Comparison of ENCODE assay signal across 9 cellular contexts in genomic region chr2:96019909-96020590, GRCh38. TPM values are rescaled to one million over a fixed set of nuclear protein-coding genes. Genes with fewer than 3 reads are reported as not detected.
A peak's percentile ranks its signal among the peaks of the same experiment; 100 is the strongest.
DNase-seq lines count a peak whose midpoint lies in the region; ATAC-seq and FAIRE-seq lines count a peak whose summit lies in the region.
"Not testable (repeated sequence)": the region's sequence is repeated elsewhere in the genome, so short reads cannot be mapped to it uniquely, and the experiment has no call there.
"Had no signal": no experiment of that assay in that cellular context is flagged by ENCODE, and none has a peak within 500 bp of the region (broad histone marks: within the 10 kb centered on the region; RNA-seq: fewer than 3 reads in every experiment).

No MANE protein-coding gene starts in this region.

- H3K27me3 ChIP-seq in BLaER1 treated with 17β-estradiol and CSF1 and Interleukin-3, amounts not matched to agents 10 nM and 100 nM = not testable (repeated sequence)

- peak overlapping the region in 2 of 11 experiments; percentile 45 to 54; a peak in 4 of 22 replicates for H3K27ac ChIP-seq in BLaER1 treated with 17β-estradiol and CSF1 and Interleukin-3, amounts not matched to agents 10 nM and 100 nM
- H3K27ac ChIP-seq in angular gyrus (ENCODE audit: low read depth, low read length) = peak overlapping the region; percentile 40

- DNase-seq in M059J (ENCODE audit: low read depth) (peak; percentile 38), dermis microvascular lymphatic vessel endothelial cell (ENCODE audit: low read depth in 2 of 2) (peak; percentile 5 to 67), mesenteric fat pad (ENCODE audit: low spot score) (peak; percentile 20), urothelium cell line (ENCODE audit: low spot score) (peak; percentile 4)
- DNase-seq in activated T-cell treated with anti-CD3 and anti-CD28 coated beads, Interleukin-2, amount 50 U/mL, for 72 hours; stimulated activated naive B cell treated with anti-CD40 and anti-IgM and Interleukin-4, amounts not matched to agents 10 μg/mL and 1 μg/mL and 100 μg/mL, for 72 hours: not testable (repeated sequence)

- peaks cover 9 to 24% (median 19%) of the 10 kb centered on the region in 10 experiments; a peak in 19 of 20 replicates for H3K4me1 ChIP-seq in BLaER1 treated with 17β-estradiol and CSF1 and Interleukin-3, amounts not matched to agents 10 nM and 100 nM

- ATAC-seq in activated T-cell treated with anti-CD3 and anti-CD28 coated beads, Interleukin-2, amount 50 U/mL, for 72 hours (replicated peaks in 1 of 2) = peak; percentile 54 to 86
- peak; percentile 77 to 78 for ATAC-seq in stimulated activated naive B cell treated with anti-CD40 and anti-IgM and Interleukin-4, amounts not matched to agents 10 μg/mL and 1 μg/mL and 100 μg/mL, for 72 hours (replicated peaks)

- not testable (repeated sequence) for H3K36me3 Mint-ChIP-seq in activated T-cell treated with anti-CD3 and anti-CD28 coated beads, Interleukin-2, amount 50 U/mL, for 72 hours (ENCODE audit: insufficient read depth in 2 of 2); stimulated activated naive B cell treated with anti-CD40 and anti-IgM and Interleukin-4, amounts not matched to agents 10 μg/mL and 1 μg/mL and 100 μg/mL, for 72 hours

- not testable (repeated sequence) for H3K4me3 Mint-ChIP-seq in activated T-cell treated with anti-CD3 and anti-CD28 coated beads, Interleukin-2, amount 50 U/mL, for 72 hours; stimulated activated naive B cell treated with anti-CD40 and anti-IgM and Interleukin-4, amounts not matched to agents 10 μg/mL and 1 μg/mL and 100 μg/mL, for 72 hours

- H3K9me3 Mint-ChIP-seq in activated T-cell treated with anti-CD3 and anti-CD28 coated beads, Interleukin-2, amount 50 U/mL, for 72 hours; stimulated activated naive B cell treated with anti-CD40 and anti-IgM and Interleukin-4, amounts not matched to agents 10 μg/mL and 1 μg/mL and 100 μg/mL, for 72 hours: not testable (repeated sequence)

- not testable (repeated sequence) for FAIRE-seq in urothelium cell line (lab: Jason Lieb, UNC)

- not testable (repeated sequence) for H3K27me3 Mint-ChIP-seq in activated T-cell treated with anti-CD3 and anti-CD28 coated beads, Interleukin-2, amount 50 U/mL, for 72 hours (ENCODE audit: low read depth); stimulated activated naive B cell treated with anti-CD40 and anti-IgM and Interleukin-4, amounts not matched to agents 10 μg/mL and 1 μg/mL and 100 μg/mL, for 72 hours

- H3K36me3 ChIP-seq in BLaER1 treated with 17β-estradiol and CSF1 and Interleukin-3, amounts not matched to agents 10 nM and 100 nM = not testable (repeated sequence)

- H3K4me2 ChIP-seq in BLaER1 treated with 17β-estradiol and CSF1 and Interleukin-3, amounts not matched to agents 10 nM and 100 nM = peak overlapping the region; percentile 24 to 65 (median 52); a peak in 21 of 22 replicates

- not testable (repeated sequence) for H4K20me1 ChIP-seq in BLaER1 treated with 17β-estradiol and CSF1 and Interleukin-3, amounts not matched to agents 10 nM and 100 nM

- H3K9me3 ChIP-seq in BLaER1 treated with 17β-estradiol and CSF1 and Interleukin-3, amounts not matched to agents 10 nM and 100 nM (replicated peaks in 1 of 11) = not testable (repeated sequence)

- peak overlapping the region in 1 of 11 experiments; percentile 42; a peak in 1 of 22 replicates for H3K9ac ChIP-seq in BLaER1 treated with 17β-estradiol and CSF1 and Interleukin-3, amounts not matched to agents 10 nM and 100 nM

- not testable (repeated sequence) for H3K27ac Mint-ChIP-seq in activated T-cell treated with anti-CD3 and anti-CD28 coated beads, Interleukin-2, amount 50 U/mL, for 72 hours; stimulated activated naive B cell treated with anti-CD40 and anti-IgM and Interleukin-4, amounts not matched to agents 10 μg/mL and 1 μg/mL and 100 μg/mL, for 72 hours

- H3K4me1 Mint-ChIP-seq in activated T-cell treated with anti-CD3 and anti-CD28 coated beads, Interleukin-2, amount 50 U/mL, for 72 hours (ENCODE audit: low read depth) = not testable (repeated sequence)
- H3K4me1 Mint-ChIP-seq in stimulated activated naive B cell treated with anti-CD40 and anti-IgM and Interleukin-4, amounts not matched to agents 10 μg/mL and 1 μg/mL and 100 μg/mL, for 72 hours = peaks cover 6 to 14% of the 10 kb centered on the region in 2 donors

- not testable (repeated sequence) for H3K4me3 ChIP-seq in BLaER1 treated with 17β-estradiol and CSF1 and Interleukin-3, amounts not matched to agents 10 nM and 100 nM

RNA-seq across cellular contexts. Expression of gene GPAT2, which starts 14.7 kb away (rescaled TPM):
- total RNA-seq in M059J (2014; rRNA removed; shearing (Covaris generic)) = not detected in 2 replicates
- total RNA-seq in activated T-cell treated with anti-CD3 and anti-CD28 coated beads, Interleukin-2, amount 50 U/mL, for 72 hours = 10 to 100 TPM; 11.1 to 12.4 TPM
- total RNA-seq in dermis microvascular lymphatic vessel endothelial cell (5.6 and 14.3 TPM in 2 replicates), mesenteric fat pad (9.0 TPM)
- total RNA-seq: NCI-H460 had no signal

RNA-seq across cellular contexts. Expression of gene ANKRD36C, which starts 28.4 kb away (rescaled TPM):
- 7.1 TPM in 2 replicates for total RNA-seq in M059J (2014; rRNA removed; shearing (Covaris generic))
- total RNA-seq in activated T-cell treated with anti-CD3 and anti-CD28 coated beads, Interleukin-2, amount 50 U/mL, for 72 hours = 10 to 100 TPM; 53.1 to 61.4 TPM
- total RNA-seq in dermis microvascular lymphatic vessel endothelial cell (18.8 and 27.5 TPM in 2 replicates), mesenteric fat pad (23.6 TPM)
